11 cellular contexts compared by ENCODE assay signal in genomic region chr1:196407358-196408041, GRCh38.
DNase-seq lines count a peak whose midpoint lies in the region; ATAC-seq and TF ChIP-seq lines count a peak whose summit lies in the region.
"Had no signal": no experiment of that assay in that cellular context is flagged by ENCODE, and none has a peak within 500 bp of the region (broad histone marks: within the 10 kb centered on the region; RNA-seq: fewer than 3 reads in every experiment).

No MANE protein-coding gene starts in this region.

- no peaks in the 10 kb centered on the region for H3K9me3 ChIP-seq in SU-DHL-6 (ENCODE audit: insufficient read depth, low read length)
- no peaks in the 10 kb centered on the region for H3K9me3 ChIP-seq in prostate gland
- H3K9me3 ChIP-seq: psoas muscle had no signal

- H4K20me1 ChIP-seq in SU-DHL-6 (ENCODE audit: low read depth, low read length) = no peaks in the 10 kb centered on the region
- H4K20me1 ChIP-seq: BLaER1 treated with 17β-estradiol and CSF1 and Interleukin-3, amounts not matched to agents 10 nM and 100 nM had no signal

- H3K36me3 Mint-ChIP-seq in glutamatergic neuron (ENCODE audit: unreplicated experiment) = no peaks in the 10 kb centered on the region

- no peak overlapping the region for H3K4me2 ChIP-seq in SU-DHL-6 (ENCODE audit: low read depth, low read length, poor library complexity, severe bottlenecking)
- H3K4me2 ChIP-seq: BLaER1 treated with 17β-estradiol and CSF1 and Interleukin-3, amounts not matched to agents 10 nM and 100 nM had no signal

- H3K4me1 Mint-ChIP-seq in glutamatergic neuron (ENCODE audit: low read depth, unreplicated experiment) = peaks cover 15% of the 10 kb centered on the region

- no peaks in the 10 kb centered on the region for H3K36me3 ChIP-seq in BJ (ENCODE audit: control insufficient read depth, insufficient read depth, low read length)
- H3K36me3 ChIP-seq in SU-DHL-6 (ENCODE audit: low read length) = no peaks in the 10 kb centered on the region; the same call in 1 of the 2 replicates
- H3K36me3 ChIP-seq in prostate gland = no peaks in the 10 kb centered on the region
- H3K36me3 ChIP-seq: BLaER1 treated with 17β-estradiol and CSF1 and Interleukin-3, amounts not matched to agents 10 nM and 100 nM had no signal

- 5% methylated on average over 2 of the region's 2 CpGs for WGBS in prostate gland

- H3K9ac ChIP-seq in SU-DHL-6 (ENCODE audit: low read length) = no peak overlapping the region
- H3K9ac ChIP-seq: BLaER1 treated with 17β-estradiol and CSF1 and Interleukin-3, amounts not matched to agents 10 nM and 100 nM had no signal

- H3K4me3 Mint-ChIP-seq in glutamatergic neuron (ENCODE audit: unreplicated experiment) = no peak overlapping the region

- H2AFZ ChIP-seq in SU-DHL-6 (ENCODE audit: low read depth, low read length, severe bottlenecking) = peak overlapping the region; percentile 35

- no peak for ATAC-seq in HG03280 (IDR thresholded peaks at IDR 0.05; ENCODE audit: unreplicated experiment)
- ATAC-seq: psoas muscle had no signal

- TF ChIP-seq CTCF in BJ (IDR thresholded peaks at IDR 0.05; ENCODE audit: insufficient read depth, low read depth, low read length) = no peak
- no peak for TF ChIP-seq CTCF in SU-DHL-6 (IDR thresholded peaks at IDR 0.05; ENCODE audit: insufficient read depth, low read length, poor library complexity, severe bottlenecking)
- no peak for TF ChIP-seq CTCF in glutamatergic neuron (IDR thresholded peaks at IDR 0.05; ENCODE audit: partially characterized antibody, unreplicated experiment)
- TF ChIP-seq CTCF in prostate gland (IDR thresholded peaks at IDR 0.05) = no peak

- H3K4me3 ChIP-seq in BJ (ENCODE audit: low read depth, low read length) (no peak overlapping the region), SU-DHL-6 (ENCODE audit: insufficient read depth, low read length, poor library complexity, severe bottlenecking) (no peak overlapping the region), prostate gland (no peak overlapping the region)
- H3K4me3 ChIP-seq: BLaER1 treated with 17β-estradiol and CSF1 and Interleukin-3, amounts not matched to agents 10 nM and 100 nM; psoas muscle had no signal

- no peak for TF ChIP-seq POLR2A in prostate gland (IDR thresholded peaks at IDR 0.05)

- H3F3A ChIP-seq in SU-DHL-6 (ENCODE audit: insufficient read depth) = no peaks in the 10 kb centered on the region

- intact Hi-C loops in prostate gland (cut with DNase I) = no loop called here

- DNase-seq in BJ (ENCODE audit: low read depth) (peak; percentile 53), glutamatergic neuron (no peak), prostate gland (ENCODE audit: low spot score) (no peak), H4 (ENCODE audit: low spot score) (no peak), substantia nigra (lab: John Stamatoyannopoulos, UW) (no peak), NCI-H1092 (lab: John Stamatoyannopoulos, UW) (no peak)
- DNase-seq: NCI-H526, psoas muscle had no signal

- no peaks in the 10 kb centered on the region for H3K9me2 ChIP-seq in SU-DHL-6 (replicated peaks; ENCODE audit: insufficient read depth, low read length)

- H3K27ac Mint-ChIP-seq in glutamatergic neuron (ENCODE audit: unreplicated experiment) = peak overlapping the region; percentile 63

- H3K4me1 ChIP-seq in prostate gland (replicated peaks) = no peaks in the 10 kb centered on the region
- H3K4me1 ChIP-seq: psoas muscle had no signal

- H3K27me3 ChIP-seq in BJ (ENCODE audit: control insufficient read depth, insufficient read depth, low read length) (no peaks in the 10 kb centered on the region), SU-DHL-6 (ENCODE audit: low read length) (no peaks in the 10 kb centered on the region), prostate gland (replicated peaks; ENCODE audit: insufficient read depth) (no peaks in the 10 kb centered on the region)
- H3K27me3 ChIP-seq: BLaER1 treated with 17β-estradiol and CSF1 and Interleukin-3, amounts not matched to agents 10 nM and 100 nM had no signal

- no peak overlapping the region for H3K27ac ChIP-seq in SU-DHL-6 (ENCODE audit: low read depth, low read length)
- peak overlapping the region; percentile 13 to 48 for H3K27ac ChIP-seq in prostate gland
- H3K27ac ChIP-seq in substantia nigra (ENCODE audit: low read depth, low read length, poor library complexity, severe bottlenecking) = no peak overlapping the region
- H3K27ac ChIP-seq: psoas muscle had no signal

- POLR2A ChIA-PET in BJ (lab: Charles Lee) = no interaction called here

- H3K9me3 Mint-ChIP-seq in glutamatergic neuron (ENCODE audit: unreplicated experiment) = peaks cover 4% of the 10 kb centered on the region

- H3K79me2 ChIP-seq in SU-DHL-6 (ENCODE audit: insufficient read depth, low read length) = no peaks in the 10 kb centered on the region

- no peaks in the 10 kb centered on the region for H3K27me3 Mint-ChIP-seq in glutamatergic neuron (ENCODE audit: unreplicated experiment)

- CTCF ChIA-PET in BJ (lab: Yijun Ruan, JAX) = no interaction called here

Comparison
In these comparisons a context has a peak if more than half of its experiments do, and no peak if none do; other contexts are left out.
1. H3K27ac ChIP-seq: peak in prostate gland (2 of 2); none in SU-DHL-6 (single experiment) and substantia nigra (single experiment).